In genomic region chr11:12465332-12465731, GRCh38 we compare ENCODE assay signal across 24 cellular contexts.
"Had no signal": no experiment of that assay in that cellular context is flagged by ENCODE, and none has a peak within 500 bp of the region (broad histone marks: within the 10 kb centered on the region; RNA-seq: fewer than 3 reads in every experiment).

No MANE protein-coding gene starts in this region.

- FAIRE-seq: endometrium, islet of Langerhans, keratinocyte had no signal

- H3K27ac ChIP-seq: colonic mucosa, epithelial cell of prostate, esophagus squamous epithelium, gastrocnemius medialis, heart right ventricle, left lung, lower lobe of right lung had no signal

- H3K36me3 ChIP-seq: colonic mucosa, esophagus squamous epithelium, gastrocnemius medialis, left lung, lower lobe of right lung had no signal

- H3K27me3 ChIP-seq: colonic mucosa, esophagus squamous epithelium, gastrocnemius medialis, heart right ventricle, left lung had no signal

- DNase-seq: colonic mucosa; cortex of kidney; effector CD8-positive, alpha-beta T cell; effector memory CD8-positive, alpha-beta T cell; erythroblast; esophagus squamous epithelium; foreskin fibroblast; foreskin melanocyte; gastrocnemius medialis; glutamatergic neuron; head of caudate nucleus; heart right ventricle; hippocampal formation; left cardiac atrium; left lung; left ventricle myocardium superior; lower lobe of right lung; mesenchymal stem cell; mucosa of descending colon had no signal

- ATAC-seq: effector memory CD8-positive, alpha-beta T cell; esophagus mucosa; gastrocnemius medialis; heart right ventricle; left cardiac atrium; left lung; left ventricle myocardium superior; lower lobe of right lung; mucosa of descending colon had no signal

- H3K4me1 ChIP-seq: colonic mucosa had no signal

- H3K9me3 ChIP-seq: colonic mucosa, esophagus squamous epithelium, gastrocnemius medialis, lower lobe of right lung had no signal

- H3K4me3 ChIP-seq: colonic mucosa, esophagus squamous epithelium, gastrocnemius medialis, heart right ventricle, left lung, lower lobe of right lung, mucosa of descending colon had no signal
